Comparison of ENCODE assay signal across 12 cellular contexts in genomic region chr5:163407034-163407652, GRCh38. TPM values are rescaled to one million over a fixed set of nuclear protein-coding genes. Genes with fewer than 3 reads are reported as not detected.
A peak's percentile ranks its signal among the peaks of the same experiment; 100 is the strongest.
DNase-seq lines count a peak whose midpoint lies in the region; ATAC-seq and TF ChIP-seq lines count a peak whose summit lies in the region.
"Had no signal": no experiment of that assay in that cellular context is flagged by ENCODE, and none has a peak within 500 bp of the region (broad histone marks: within the 10 kb centered on the region; RNA-seq: fewer than 3 reads in every experiment).

No MANE protein-coding gene starts in this region.

- no peak overlapping the region for H3K4me3 Mint-ChIP-seq in natural killer cell treated with Interleukin-12 subunit alpha and Interleukin-12 subunit beta and Interleukin-15 and Interleukin-18, amount 100 ng/mL, for 72 hours
- H3K4me3 Mint-ChIP-seq in natural killer cell, result no peak overlapping the region
- H3K4me3 Mint-ChIP-seq: B cell had no signal

- no peaks in the 10 kb centered on the region for H3K9me3 Mint-ChIP-seq in natural killer cell treated with Interleukin-12 subunit alpha and Interleukin-12 subunit beta and Interleukin-15 and Interleukin-18, amount 100 ng/mL, for 72 hours
- no peaks in the 10 kb centered on the region for H3K9me3 Mint-ChIP-seq in natural killer cell

- peaks cover 0 to 7% of the 10 kb centered on the region in 2 donors for H3K4me1 Mint-ChIP-seq in natural killer cell treated with Interleukin-12 subunit alpha and Interleukin-12 subunit beta and Interleukin-15 and Interleukin-18, amount 100 ng/mL, for 72 hours (ENCODE audit: low read depth in 2 of 2)
- H3K4me1 Mint-ChIP-seq in natural killer cell, result peaks cover 7 to 10% of the 10 kb centered on the region in 2 donors

- peak overlapping the region; percentile 73 for H3K4me3 ChIP-seq in SK-N-MC

- peaks cover 0 to 5% of the 10 kb centered on the region in 2 donors for H3K27me3 Mint-ChIP-seq in natural killer cell treated with Interleukin-12 subunit alpha and Interleukin-12 subunit beta and Interleukin-15 and Interleukin-18, amount 100 ng/mL, for 72 hours
- H3K27me3 Mint-ChIP-seq in natural killer cell (ENCODE audit: low read depth in 2 of 2), result peaks cover 0 to 21% of the 10 kb centered on the region in 2 donors

- ATAC-seq in natural killer cell treated with Interleukin-12 subunit alpha and Interleukin-12 subunit beta and Interleukin-15 and Interleukin-18, amount 100 ng/mL, for 72 hours, result peak; percentile 36 to 66
- ATAC-seq in natural killer cell, result no peak
- ATAC-seq in HG02973 (IDR thresholded peaks at IDR 0.05; ENCODE audit: unreplicated experiment), result peak; percentile 90
- no peak for ATAC-seq in left cardiac atrium
- ATAC-seq: left lobe of liver had no signal

- peak overlapping the region; percentile 59 for H3K9ac ChIP-seq in SK-N-MC (ENCODE audit: insufficient read length)

- intact Hi-C loops in natural killer cell (cut with micrococcal nuclease), result no loop called here
- intact Hi-C loops in left cardiac atrium (cut with DNase I), result no loop called here

- no peaks in the 10 kb centered on the region for H3K36me3 ChIP-seq in SK-N-MC (ENCODE audit: insufficient read depth, low read length)

- no peak overlapping the region for H3K27ac Mint-ChIP-seq in natural killer cell treated with Interleukin-12 subunit alpha and Interleukin-12 subunit beta and Interleukin-15 and Interleukin-18, amount 100 ng/mL, for 72 hours
- H3K27ac Mint-ChIP-seq in natural killer cell, result no peak overlapping the region
- H3K27ac Mint-ChIP-seq: B cell had no signal

- DNase-seq in natural killer cell treated with Interleukin-12 subunit alpha and Interleukin-12 subunit beta and Interleukin-15 and Interleukin-18, amount 100 ng/mL, for 72 hours (ENCODE audit: low spot score), result no peak
- DNase-seq in natural killer cell (no peak), SK-N-MC (ENCODE audit: low read depth, low spot score) (peak; percentile 56), KG1 (lab: John Stamatoyannopoulos, UW) (no peak), left cardiac atrium (no peak), putamen (ENCODE audit: low spot score) (no peak), hippocampal formation (lab: John Stamatoyannopoulos, UW) (no peak)
- DNase-seq: activated gamma-delta T cell treated with Interleukin-2 at 50 U/mL for 16 hours, NCI-H1048 had no signal

- TF ChIP-seq CTCF in natural killer cell (IDR thresholded peaks at IDR 0.05), result no peak

- peak overlapping the region; percentile 95 for H3K27ac ChIP-seq in SK-N-MC

- H3K9me3 ChIP-seq in SK-N-MC (ENCODE audit: low read depth, low read length), result no peaks in the 10 kb centered on the region

- H3K36me3 Mint-ChIP-seq in natural killer cell treated with Interleukin-12 subunit alpha and Interleukin-12 subunit beta and Interleukin-15 and Interleukin-18, amount 100 ng/mL, for 72 hours, result no peaks in the 10 kb centered on the region
- no peaks in the 10 kb centered on the region for H3K36me3 Mint-ChIP-seq in natural killer cell

RNA-seq across cellular contexts. Expression of gene CCNG1, which starts 30.3 kb away (rescaled TPM):
- 10 to 100 TPM; 58.4 to 98.7 TPM for total RNA-seq in natural killer cell treated with Interleukin-12 subunit alpha and Interleukin-12 subunit beta and Interleukin-15 and Interleukin-18, amount 100 ng/mL, for 72 hours
- 100 to 1,000 TPM in 1 of 3 donors, 10 to 100 TPM in 2; 71.7 to 100 (median 78.7) TPM for total RNA-seq in natural killer cell
- 10 to 100 TPM; 88.1 to 89.2 TPM for total RNA-seq in left cardiac atrium

RNA-seq across cellular contexts. Expression of gene NUDCD2, which starts 52.8 kb away (rescaled TPM):
- 10 to 100 TPM; 25.4 to 43.3 TPM for total RNA-seq in natural killer cell treated with Interleukin-12 subunit alpha and Interleukin-12 subunit beta and Interleukin-15 and Interleukin-18, amount 100 ng/mL, for 72 hours
- total RNA-seq in natural killer cell (10 to 100 TPM; 13.2 to 24.7 (median 21.7) TPM), left cardiac atrium (10 to 100 TPM; 15.7 to 16.4 TPM)

RNA-seq across cellular contexts. Expression of gene HMMR, which starts 53.3 kb away (rescaled TPM):
- total RNA-seq in natural killer cell treated with Interleukin-12 subunit alpha and Interleukin-12 subunit beta and Interleukin-15 and Interleukin-18, amount 100 ng/mL, for 72 hours, result 10 to 100 TPM; 31.4 to 44.3 TPM
- total RNA-seq in natural killer cell (under 1 TPM; 0.42 to 0.70 (median 0.63) TPM), left cardiac atrium (1 to 10 TPM in 1 of 2 donors, under 1 TPM in 1; 0.52 to 1.7 TPM)

Comparison
In these comparisons a context has a peak if more than half of its experiments do, and no peak if none do; other contexts are left out.
1. ATAC-seq: peak in natural killer cell treated with Interleukin-12 subunit alpha and Interleukin-12 subunit beta and Interleukin-15 and Interleukin-18, amount 100 ng/mL, for 72 hours (2 of 2) and HG02973 (single experiment); none in natural killer cell (0 of 3) and left cardiac atrium (0 of 2).
2. RNA of gene HMMR, which starts 53.3 kb away (total RNA-seq): 31.4 to 44.3 TPM in natural killer cell treated with Interleukin-12 subunit alpha and Interleukin-12 subunit beta and Interleukin-15 and Interleukin-18, amount 100 ng/mL, for 72 hours; 0.52 to 1.7 TPM in left cardiac atrium and 0.42 to 0.70 TPM in natural killer cell; every median in the first group is over 10 times any median in the second.